11 cellular contexts compared by ENCODE assay signal in genomic region chr7:86091369-86091768, GRCh38.
"Had no signal": no experiment of that assay in that cellular context is flagged by ENCODE, and none has a peak within 500 bp of the region (broad histone marks: within the 10 kb centered on the region; RNA-seq: fewer than 3 reads in every experiment).

No MANE protein-coding gene starts in this region.

- H3K4me3 ChIP-seq: GM23248, GM23338, HAP-1 had no signal

- H2AFZ ChIP-seq: GM23248, GM23338 had no signal

- H3K27ac ChIP-seq: GM23248 had no signal

- H3K4me2 ChIP-seq: GM23338 had no signal

- DNase-seq: GM23248, GOT3, H7, H9, HCEC 1CT, HFFc6 had no signal

- H3K9ac ChIP-seq: GM23248 had no signal

- FAIRE-seq: H1, H54 had no signal

- H3K4me1 ChIP-seq: HAP-1 had no signal

- H3K36me3 ChIP-seq: HAP-1 had no signal

- H3K9me3 ChIP-seq: HAP-1 had no signal

- ATAC-seq: GM23338, HCT116 had no signal
